ENCODE assay signal across 20 cellular contexts in genomic region chr22:17981497-17981896, GRCh38. TPM values are rescaled to one million over a fixed set of nuclear protein-coding genes. Genes with fewer than 3 reads are reported as not detected.
DNase-seq lines count a peak whose midpoint lies in the region; ATAC-seq and TF ChIP-seq lines count a peak whose summit lies in the region.
"Had no signal": no experiment of that assay in that cellular context is flagged by ENCODE, and none has a peak within 500 bp of the region (broad histone marks: within the 10 kb centered on the region; RNA-seq: fewer than 3 reads in every experiment).

No MANE protein-coding gene starts in this region.

- peaks cover 7% of the 10 kb centered on the region for H3K9me3 Mint-ChIP-seq in nephron progenitor cell
- H3K9me3 Mint-ChIP-seq: activated naive CD4-positive, alpha-beta T cell treated with anti-CD3 and anti-CD28 coated beads for 36 hours had no signal

- 98% methylated on average over 4 of the region's 6 CpGs for whole genome bisulfite sequencing in mesenchymal stem cell

- H3K79me1 ChIP-seq in mesenchymal stem cell (replicated peaks; ENCODE audit: low read length, poor library complexity, severe bottlenecking), result no peaks in the 10 kb centered on the region

- H3K27ac ChIP-seq in RWPE2 (ENCODE audit: poor library complexity, severe bottlenecking), result peak overlapping the region; percentile 1
- no peak overlapping the region for H3K27ac ChIP-seq in mesenchymal stem cell (ENCODE audit: low read length, poor library complexity, severe bottlenecking)
- H3K27ac ChIP-seq: ovary, WERI-Rb-1 had no signal

- no peak overlapping the region for H2AFZ ChIP-seq in mesenchymal stem cell (ENCODE audit: low read depth, low read length)

- DNase-seq in NCI-H146 (lab: John Stamatoyannopoulos, UW) (peak; percentile 41), NCI-H146 treated with DMSO at 0.1 percent for 48 hours (lab: John Stamatoyannopoulos, UW; ENCODE audit: unreplicated experiment) (no peak), COLO668 (lab: John Stamatoyannopoulos, UW; ENCODE audit: unreplicated experiment) (peak; percentile 63), RWPE2 (ENCODE audit: low spot score) (no peak), mesenchymal stem cell (no peak), A172 (ENCODE audit: low spot score) (no peak), nephron progenitor cell (no peak)
- DNase-seq: activated CD4-positive, alpha-beta T cell treated with anti-CD3 and anti-CD28 coated beads, Interleukin-2, amount 50 U/mL, for 4 hours; activated naive CD4-positive, alpha-beta T cell treated with anti-CD3 and anti-CD28 coated beads for 36 hours; DMS 273 treated with DMSO at 0.1 percent for 48 hours; effector CD4-positive, alpha-beta T cell; hypothalamus; NCI-H1092 treated with DMSO at 0.1 percent for 48 hours; NCI-H524 treated with DMSO at 0.1 percent for 48 hours; ovary; PC-3; stimulated activated CD8-positive, alpha-beta memory T cell treated with anti-CD3 and anti-CD28 coated beads, Interleukin-4, amount 100 ng/mL, for 48 hours; WERI-Rb-1 had no signal

- H3K14ac ChIP-seq in mesenchymal stem cell (ENCODE audit: low read length in 2 of 2), result no peak overlapping the region

- peaks cover 24% of the 10 kb centered on the region for H3K4me1 Mint-ChIP-seq in nephron progenitor cell

- no peak overlapping the region for H3K27ac Mint-ChIP-seq in nephron progenitor cell
- H3K27ac Mint-ChIP-seq: activated naive CD4-positive, alpha-beta T cell treated with anti-CD3 and anti-CD28 coated beads for 36 hours had no signal

- peaks cover 5% of the 10 kb centered on the region for H3K36me3 Mint-ChIP-seq in nephron progenitor cell (ENCODE audit: low read depth)

- no peak overlapping the region for H3K23ac ChIP-seq in mesenchymal stem cell (ENCODE audit: low read length in 2 of 2)

- H4K8ac ChIP-seq in mesenchymal stem cell (ENCODE audit: low read length), result no peak overlapping the region

- no peak overlapping the region for H3K18ac ChIP-seq in mesenchymal stem cell (ENCODE audit: low read depth in 1 of 2, low read length in 2 of 2)

- no peak overlapping the region for H3K4ac ChIP-seq in mesenchymal stem cell (ENCODE audit: low read depth in 1 of 2, low read length in 2 of 2)

- H3K36me3 ChIP-seq in RWPE2 (ENCODE audit: low read depth), result no peaks in the 10 kb centered on the region
- peaks cover 0 to 17% of the 10 kb centered on the region in 2 experiments for H3K36me3 ChIP-seq in mesenchymal stem cell (ENCODE audit: control insufficient read depth in 1 of 2, insufficient read depth in 2 of 2, low read depth in 1 of 2, low read length in 2 of 2)
- H3K36me3 ChIP-seq: ovary, WERI-Rb-1 had no signal

- no peaks in the 10 kb centered on the region for H3K9me3 ChIP-seq in RWPE2 (ENCODE audit: severe bottlenecking)
- no peaks in the 10 kb centered on the region for H3K9me3 ChIP-seq in mesenchymal stem cell (ENCODE audit: control insufficient read depth, low read length)
- H3K9me3 ChIP-seq: ovary had no signal

- peak overlapping the region; percentile 76 for H2AK5ac ChIP-seq in mesenchymal stem cell (ENCODE audit: low read length, severe bottlenecking)

- TF ChIP-seq CTCF in RWPE2 (IDR thresholded peaks at IDR 0.05; ENCODE audit: poor library complexity, severe bottlenecking), result no peak
- TF ChIP-seq CTCF in nephron progenitor cell (IDR thresholded peaks at IDR 0.05), result no peak

- H2BK15ac ChIP-seq in mesenchymal stem cell (ENCODE audit: low read depth, poor library complexity, severe bottlenecking), result no peak overlapping the region

- no peak for ATAC-seq in RWPE2 (ENCODE audit: low read depth)
- ATAC-seq in GM21423 (IDR thresholded peaks at IDR 0.05; ENCODE audit: unreplicated experiment), result no peak
- ATAC-seq: PC-3 had no signal

- H4K91ac ChIP-seq in mesenchymal stem cell (ENCODE audit: low read length), result no peak overlapping the region

- no peak overlapping the region for H3K4me3 ChIP-seq in RWPE2 (ENCODE audit: severe bottlenecking)
- no peak overlapping the region for H3K4me3 ChIP-seq in mesenchymal stem cell (ENCODE audit: insufficient read depth in 1 of 2, low read depth in 1 of 2, low read length in 2 of 2)
- H3K4me3 ChIP-seq: lung, ovary had no signal

- H3K4me3 Mint-ChIP-seq in nephron progenitor cell, result no peak overlapping the region

- H3K27me3 Mint-ChIP-seq in nephron progenitor cell (ENCODE audit: low read depth, poor library complexity), result peaks cover 6% of the 10 kb centered on the region

- H3K4me1 ChIP-seq in RWPE2 (ENCODE audit: insufficient read depth, poor library complexity, severe bottlenecking) (peaks cover 19% of the 10 kb centered on the region), mesenchymal stem cell (ENCODE audit: control insufficient read depth, insufficient read depth, low read depth, low read length) (peaks cover 38% of the 10 kb centered on the region)

- H3K4me2 ChIP-seq in mesenchymal stem cell (ENCODE audit: low read length, poor library complexity, severe bottlenecking), result no peak overlapping the region

- H3K27me3 ChIP-seq in RWPE2 (ENCODE audit: insufficient read depth, poor library complexity, severe bottlenecking) (no peaks in the 10 kb centered on the region), mesenchymal stem cell (ENCODE audit: control insufficient read depth in 1 of 2, insufficient read depth in 1 of 2, low read length in 2 of 2) (no peaks in the 10 kb centered on the region)
- H3K27me3 ChIP-seq: ovary had no signal

- H3K9ac ChIP-seq in mesenchymal stem cell (ENCODE audit: low read length), result no peak overlapping the region

- H2BK120ac ChIP-seq in mesenchymal stem cell (ENCODE audit: low read depth, low read length), result no peak overlapping the region

- no peak overlapping the region for H2BK5ac ChIP-seq in mesenchymal stem cell (ENCODE audit: low read depth, low read length, poor library complexity, severe bottlenecking)

- H2BK12ac ChIP-seq in mesenchymal stem cell (ENCODE audit: low read length in 2 of 2), result peak overlapping the region; percentile 12 to 60

RNA-seq across cellular contexts. Expression of gene MICAL3, which starts 42.9 kb away (rescaled TPM):
- 8.3 TPM for polyA plus RNA-seq in mesenchymal stem cell (2013, experiment 1 of 2)
- polyA plus RNA-seq in mesenchymal stem cell (2013, experiment 2 of 2), result 6.7 TPM
- total RNA-seq in A172 (2014; rRNA removed; shearing (Covaris generic)), result 13.4 and 15.2 TPM in 2 replicates

Comparison
In these comparisons a context has a peak if more than half of its experiments do, and no peak if none do; other contexts are left out.
1. DNase-seq: peak in NCI-H146 (single experiment) and COLO668 (single experiment); none in NCI-H146 treated with DMSO at 0.1 percent for 48 hours (single experiment), RWPE2 (single experiment), mesenchymal stem cell (single experiment), A172 (single experiment) and nephron progenitor cell (single experiment).